Comparison of ENCODE assay signal across 9 cellular contexts in the genomic region with DNA sequence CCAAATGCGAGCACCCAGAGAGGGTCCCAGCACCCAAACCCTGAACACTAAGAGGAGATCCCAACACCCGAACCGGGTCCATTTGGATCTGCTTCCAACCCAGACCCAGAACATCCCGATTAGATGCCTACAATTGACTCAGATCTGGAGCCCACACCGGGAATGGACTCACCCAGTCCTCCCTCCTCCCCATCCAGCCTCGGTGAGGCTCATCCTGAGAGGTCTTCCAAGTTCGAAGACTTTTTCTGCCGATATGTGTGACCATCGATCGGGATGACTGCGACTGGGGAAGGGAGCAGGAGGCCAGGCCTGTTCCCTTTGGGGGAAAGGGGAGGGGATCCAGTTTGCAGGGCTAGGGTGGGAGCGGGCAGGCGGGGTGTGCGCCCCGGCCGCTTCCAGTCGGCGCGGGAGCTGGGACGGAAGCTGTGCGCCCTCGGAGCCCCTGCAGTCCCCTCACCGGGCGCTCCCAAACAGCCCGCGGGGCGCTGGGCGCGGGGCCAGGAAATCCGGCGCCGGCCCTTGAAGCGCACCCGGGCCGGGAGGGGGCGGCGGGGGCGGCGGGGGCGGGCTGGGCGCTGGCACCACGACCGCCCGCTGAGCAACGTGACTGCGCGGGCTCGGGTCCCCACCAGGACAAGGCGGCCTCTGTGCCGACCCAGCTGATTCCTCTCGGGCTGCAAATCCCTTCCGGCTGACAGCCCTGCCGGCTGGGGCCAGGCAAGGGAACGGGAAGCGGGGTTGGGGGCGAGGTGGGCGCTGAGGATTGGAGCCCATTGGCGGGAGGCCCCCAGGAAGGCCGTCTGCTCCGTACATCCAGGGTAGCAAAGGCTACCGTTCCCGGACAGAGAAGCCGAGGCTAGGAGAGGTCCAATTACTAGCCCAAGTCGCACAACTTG.
DNase-seq lines count a peak whose midpoint lies in the region; ATAC-seq, FAIRE-seq and TF ChIP-seq lines count a peak whose summit lies in the region.
"Had no signal": no experiment of that assay in that cellular context is flagged by ENCODE, and none has a peak within 500 bp of the region (broad histone marks: within the 10 kb centered on the region; RNA-seq: fewer than 3 reads in every experiment).

No MANE protein-coding gene starts in this region.

- H3K36me3 Mint-ChIP-seq in activated CD8-positive, alpha-beta T cell treated with anti-CD3 and anti-CD28 coated beads for 36 hours (ENCODE audit: low read depth), result no peaks in the 10 kb centered on the region
- H3K36me3 Mint-ChIP-seq in nephron progenitor cell (ENCODE audit: low read depth), result no peaks in the 10 kb centered on the region

- FAIRE-seq in HTR-8/SVneo (lab: Jason Lieb, UNC), result no peak

- H3K4me3 ChIP-seq in gastroesophageal sphincter (peak overlapping the region; percentile 1 to 57), sigmoid colon (peak overlapping the region; percentile 28 to 56 (median 46))

- TF ChIP-seq CTCF in activated CD8-positive, alpha-beta T cell treated with anti-CD3 and anti-CD28 coated beads for 36 hours (IDR thresholded peaks at IDR 0.05), result no peak
- TF ChIP-seq CTCF in gastroesophageal sphincter (IDR thresholded peaks at IDR 0.05) (no peak), sigmoid colon (IDR thresholded peaks at IDR 0.05) (no peak), nephron progenitor cell (IDR thresholded peaks at IDR 0.05) (no peak)

- no peaks in the 10 kb centered on the region for H3K27me3 Mint-ChIP-seq in activated CD8-positive, alpha-beta T cell treated with anti-CD3 and anti-CD28 coated beads for 36 hours
- H3K27me3 Mint-ChIP-seq in nephron progenitor cell (ENCODE audit: low read depth, poor library complexity), result peaks cover 11% of the 10 kb centered on the region

- peaks cover 6% of the 10 kb centered on the region for H3K4me1 Mint-ChIP-seq in activated CD8-positive, alpha-beta T cell treated with anti-CD3 and anti-CD28 coated beads for 36 hours (ENCODE audit: low read depth)
- H3K4me1 Mint-ChIP-seq in nephron progenitor cell, result peaks cover 20% of the 10 kb centered on the region

- no peak for TF ChIP-seq EP300 in gastroesophageal sphincter (IDR thresholded peaks at IDR 0.05)
- TF ChIP-seq EP300 in sigmoid colon (IDR thresholded peaks at IDR 0.05), result no peak

- no peaks in the 10 kb centered on the region for H3K27me3 ChIP-seq in gastroesophageal sphincter
- H3K27me3 ChIP-seq in sigmoid colon, result no peaks in the 10 kb centered on the region

- H3K36me3 ChIP-seq in gastroesophageal sphincter (no peaks in the 10 kb centered on the region), sigmoid colon (no peaks in the 10 kb centered on the region)

- CTCF ChIA-PET in activated CD8-positive, alpha-beta T cell treated with anti-CD3 and anti-CD28 coated beads for 36 hours (lab: Charles Lee), result interaction anchor here (1.4 kb wide), 1 partner anchor 155 kb away, joined by 4 read pairs; no protein-coding TSS in a partner anchor

- POLR2A ChIA-PET in activated CD8-positive, alpha-beta T cell treated with anti-CD3 and anti-CD28 coated beads for 36 hours (lab: Charles Lee), result no interaction called here

- 20 to 53% methylated on average over 1 to 9 of the region's 64 CpGs for WGBS in gastroesophageal sphincter (ENCODE audit: low coverage in 1 of 2), 2 donors
- 8 to 10% methylated on average over 64 of the region's 64 CpGs for whole genome bisulfite sequencing in sigmoid colon, 2 donors

- H3K27ac ChIP-seq in gastroesophageal sphincter (peak overlapping the region in 1 of 4 donors; percentile 61), sigmoid colon (peak overlapping the region in 3 of 4 donors; percentile 21 to 36 (median 24))
- H3K27ac ChIP-seq: C4-2B had no signal

- peak; percentile 34 for ATAC-seq in activated CD8-positive, alpha-beta T cell treated with anti-CD3 and anti-CD28 coated beads for 36 hours
- peak; percentile 41 for ATAC-seq in gastroesophageal sphincter

- intact Hi-C loops in activated CD8-positive, alpha-beta T cell treated with anti-CD3 and anti-CD28 coated beads for 36 hours (cut with micrococcal nuclease), result no loop called here
- intact Hi-C loops in sigmoid colon (cut with DNase I), result no loop called here

- no peak for TF ChIP-seq POLR2A in gastroesophageal sphincter (IDR thresholded peaks at IDR 0.05)
- TF ChIP-seq POLR2A in sigmoid colon (IDR thresholded peaks at IDR 0.05), result no peak

- H3K4me3 Mint-ChIP-seq in activated CD8-positive, alpha-beta T cell treated with anti-CD3 and anti-CD28 coated beads for 36 hours, result peak overlapping the region; percentile 13
- no peak overlapping the region for H3K4me3 Mint-ChIP-seq in nephron progenitor cell

- H3K4me1 ChIP-seq in gastroesophageal sphincter, result peaks cover 0 to 22% (median 7%) of the 10 kb centered on the region in 3 donors
- H3K4me1 ChIP-seq in sigmoid colon, result peaks cover 2 to 25% (median 22%) of the 10 kb centered on the region in 4 donors

- H3K9me3 Mint-ChIP-seq in activated CD8-positive, alpha-beta T cell treated with anti-CD3 and anti-CD28 coated beads for 36 hours, result no peaks in the 10 kb centered on the region
- no peaks in the 10 kb centered on the region for H3K9me3 Mint-ChIP-seq in nephron progenitor cell

- H3K9me3 ChIP-seq in gastroesophageal sphincter, result no peaks in the 10 kb centered on the region
- no peaks in the 10 kb centered on the region for H3K9me3 ChIP-seq in sigmoid colon

- no peak overlapping the region for H3K27ac Mint-ChIP-seq in activated CD8-positive, alpha-beta T cell treated with anti-CD3 and anti-CD28 coated beads for 36 hours
- H3K27ac Mint-ChIP-seq in nephron progenitor cell, result no peak overlapping the region

- DNase-seq in NCI-H2107 (lab: John Stamatoyannopoulos, UW) (peak; percentile 6), NCI-H2107 treated with DMSO at 0.1 percent for 48 hours (lab: John Stamatoyannopoulos, UW; ENCODE audit: unreplicated experiment) (no peak), sigmoid colon (no peak), HTR-8/SVneo (ENCODE audit: insufficient read length, low spot score) (no peak), nephron progenitor cell (no peak), kidney glomerular epithelial cell (lab: John Stamatoyannopoulos, UW) (no peak)
- no peak for DNase-seq in activated CD8-positive, alpha-beta T cell treated with anti-CD3 and anti-CD28 coated beads for 36 hours
